In the genomic region with DNA sequence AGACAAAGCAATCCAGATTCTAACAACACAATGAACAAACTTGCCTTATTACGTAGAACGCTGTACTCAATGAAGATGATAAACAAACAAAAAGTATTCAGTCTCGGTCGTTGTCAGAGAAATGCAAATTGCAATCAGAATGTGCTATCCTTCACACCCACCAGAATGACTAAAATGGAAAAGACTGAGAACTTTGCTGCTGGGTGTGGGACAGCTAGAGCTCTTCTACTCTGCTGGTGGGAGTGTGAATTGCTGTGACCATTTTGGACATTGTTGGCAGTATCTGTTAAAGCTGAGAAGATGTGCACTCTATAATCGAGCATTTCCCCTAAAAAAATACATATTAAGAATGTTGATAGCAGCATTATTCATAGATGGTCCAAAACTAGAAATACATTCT, we compare ENCODE assay signal across 1 cellular context.
TF ChIP-seq lines count a peak whose summit lies in the region.

No MANE protein-coding gene starts in this region.

TF ChIP-seq in K562, 482 proteins besides CTCF, POLR2A, EP300 and RAD21 (continued from another document):
- TF ChIP-seq RHOXF2B (CRISPR knock-in tag; conservative IDR thresholded peaks at IDR 0.05) (no peak), TRIM24 (IDR thresholded peaks at IDR 0.05) (no peak), JUND (IDR thresholded peaks at IDR 0.05; ENCODE audit: borderline replicate concordance, low read depth, low read length) (no peak), JUND (tag; IDR thresholded peaks at IDR 0.05; ENCODE audit: borderline replicate concordance, low read depth, low read length) (no peak), FUS (optimal IDR thresholded peaks at IDR 0.05; ENCODE audit: low read depth, low read length) (no peak), BCL6 (CRISPR knock-in tag; IDR thresholded peaks at IDR 0.05) (no peak), NRF1 (conservative IDR thresholded peaks at IDR 0.05 in 1 of 2, IDR thresholded peaks at IDR 0.05 in 1 of 2) (no peak), U2AF1 (optimal IDR thresholded peaks at IDR 0.05; ENCODE audit: low read depth, low read length) (no peak), HOXB6 (CRISPR knock-in tag; IDR thresholded peaks at IDR 0.05; ENCODE audit: borderline replicate concordance) (no peak), KAT7 (CRISPR knock-in tag; IDR thresholded peaks at IDR 0.05; ENCODE audit: borderline replicate concordance) (no peak), ZNF79 (CRISPR knock-in tag; IDR thresholded peaks at IDR 0.05; ENCODE audit: low read depth) (no peak)
- TF ChIP-seq, protein P1, sequence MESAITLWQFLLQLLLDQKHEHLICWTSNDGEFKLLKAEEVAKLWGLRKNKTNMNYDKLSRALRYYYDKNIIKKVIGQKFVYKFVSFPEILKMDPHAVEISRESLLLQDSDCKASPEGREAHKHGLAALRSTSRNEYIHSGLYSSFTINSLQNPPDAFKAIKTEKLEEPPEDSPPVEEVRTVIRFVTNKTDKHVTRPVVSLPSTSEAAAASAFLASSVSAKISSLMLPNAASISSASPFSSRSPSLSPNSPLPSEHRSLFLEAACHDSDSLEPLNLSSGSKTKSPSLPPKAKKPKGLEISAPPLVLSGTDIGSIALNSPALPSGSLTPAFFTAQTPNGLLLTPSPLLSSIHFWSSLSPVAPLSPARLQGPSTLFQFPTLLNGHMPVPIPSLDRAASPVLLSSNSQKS (CRISPR knock-in tag; IDR thresholded peaks at IDR 0.05), result no peak
